9 cellular contexts compared by ENCODE assay signal in the genomic region with DNA sequence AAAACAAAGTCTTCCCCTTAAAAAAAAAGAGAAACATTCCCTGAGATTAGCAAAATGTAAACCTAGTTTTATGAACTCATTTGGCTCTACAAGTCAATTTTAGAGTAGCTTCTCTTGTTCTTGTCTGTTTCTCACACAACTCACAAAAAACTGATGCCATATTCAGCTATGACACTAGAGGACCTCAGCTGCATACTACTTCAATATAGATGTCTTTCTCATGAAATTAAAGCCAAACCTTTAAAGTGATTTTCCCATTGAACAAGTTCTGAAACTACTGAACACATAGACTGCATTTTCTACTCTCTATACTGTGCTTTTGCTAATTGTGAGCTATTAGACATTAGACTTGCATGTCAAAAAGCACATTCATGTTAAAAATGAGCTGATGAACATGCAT. TPM values are rescaled to one million over a fixed set of nuclear protein-coding genes. Genes with fewer than 3 reads are reported as not detected.
A peak's percentile ranks its signal among the peaks of the same experiment; 100 is the strongest.
DNase-seq lines count a peak whose midpoint lies in the region; ATAC-seq and TF ChIP-seq lines count a peak whose summit lies in the region.
"Had no signal": no experiment of that assay in that cellular context is flagged by ENCODE, and none has a peak within 500 bp of the region (broad histone marks: within the 10 kb centered on the region; RNA-seq: fewer than 3 reads in every experiment).

No MANE protein-coding gene starts in this region.

- peak; percentile 28 for DNase-seq in D341Med (ENCODE audit: low spot score)
- DNase-seq in Kasumi-1 (lab: John Stamatoyannopoulos, UW) = peak; percentile 78 to 84
- peak; percentile 12 for DNase-seq in amniotic stem cell (lab: John Stamatoyannopoulos, UW)
- DNase-seq in lower lobe of right lung = no peak
- DNase-seq in activated T-cell treated with anti-CD3 and anti-CD28 coated beads, Interleukin-2, amount 50 U/mL, for 24 hours = no peak
- no peak for DNase-seq in SHP77 (lab: John Stamatoyannopoulos, UW)

- H3K27me3 ChIP-seq in lower lobe of right lung (ENCODE audit: low read depth) = no peaks in the 10 kb centered on the region

- no peak overlapping the region for H3K27ac ChIP-seq in lower lobe of right lung

- peaks cover 2% of the 10 kb centered on the region for H3K36me3 Mint-ChIP-seq in activated T-cell treated with anti-CD3 and anti-CD28 coated beads, Interleukin-2, amount 50 U/mL, for 24 hours (ENCODE audit: low read depth)

- H3K4me3 Mint-ChIP-seq in activated T-cell treated with anti-CD3 and anti-CD28 coated beads, Interleukin-2, amount 50 U/mL, for 24 hours = no peak overlapping the region
- H3K4me3 Mint-ChIP-seq: T-helper 1 cell treated with Interleukin-12 subunit alpha and Interleukin-12 subunit beta and Interleukin-4 antibody, amounts not matched to agents 30 μg/mL and 1 μg/mL, for 36 hours had no signal

- H3K4me3 ChIP-seq in lower lobe of right lung = no peak overlapping the region

- H3K27me3 Mint-ChIP-seq in activated T-cell treated with anti-CD3 and anti-CD28 coated beads, Interleukin-2, amount 50 U/mL, for 24 hours = no peaks in the 10 kb centered on the region

- peak; percentile 68 for ATAC-seq in GM19372 (IDR thresholded peaks at IDR 0.05; ENCODE audit: low read depth, unreplicated experiment)
- no peak for ATAC-seq in lower lobe of right lung
- no peak for ATAC-seq in HG03097 (IDR thresholded peaks at IDR 0.05; ENCODE audit: low FRiP score, unreplicated experiment)

- no peaks in the 10 kb centered on the region for H3K9me3 ChIP-seq in lower lobe of right lung

- intact Hi-C loops in lower lobe of right lung (cut with DNase I) = no loop called here

- peaks cover 7% of the 10 kb centered on the region for H3K4me1 ChIP-seq in lower lobe of right lung

- H3K4me1 Mint-ChIP-seq in activated T-cell treated with anti-CD3 and anti-CD28 coated beads, Interleukin-2, amount 50 U/mL, for 24 hours (ENCODE audit: low read depth) = peaks cover 9% of the 10 kb centered on the region

- TF ChIP-seq CTCF in lower lobe of right lung (IDR thresholded peaks at IDR 0.05) = peak; percentile 28

- H3K36me3 ChIP-seq in lower lobe of right lung = no peaks in the 10 kb centered on the region

- no peaks in the 10 kb centered on the region for H3K9me3 Mint-ChIP-seq in activated T-cell treated with anti-CD3 and anti-CD28 coated beads, Interleukin-2, amount 50 U/mL, for 24 hours
- H3K9me3 Mint-ChIP-seq: T-helper 1 cell treated with Interleukin-12 subunit alpha and Interleukin-12 subunit beta and Interleukin-4 antibody, amounts not matched to agents 30 μg/mL and 1 μg/mL, for 36 hours had no signal

- H3K27ac Mint-ChIP-seq in activated T-cell treated with anti-CD3 and anti-CD28 coated beads, Interleukin-2, amount 50 U/mL, for 24 hours = no peak overlapping the region
- H3K27ac Mint-ChIP-seq: T-helper 1 cell treated with Interleukin-12 subunit alpha and Interleukin-12 subunit beta and Interleukin-4 antibody, amounts not matched to agents 30 μg/mL and 1 μg/mL, for 36 hours had no signal

RNA-seq across cellular contexts. Expression of a gene that starts 49.8 kb away (rescaled TPM):
- 45.7 TPM for total RNA-seq in lower lobe of right lung

RNA-seq across cellular contexts. Expression of a gene that starts 50.1 kb away (rescaled TPM):
- total RNA-seq in lower lobe of right lung = 40.7 TPM

Comparison
In these comparisons a context has a peak if more than half of its experiments do, and no peak if none do; other contexts are left out.
1. DNase-seq: peak in D341Med (single experiment), Kasumi-1 (2 of 2) and amniotic stem cell (single experiment); none in lower lobe of right lung (single experiment), activated T-cell treated with anti-CD3 and anti-CD28 coated beads, Interleukin-2, amount 50 U/mL, for 24 hours (single experiment) and SHP77 (0 of 2).